ENCODE assay signal across 28 cellular contexts in genomic region chr1:62978056-62978455, GRCh38.
"Had no signal": no experiment of that assay in that cellular context is flagged by ENCODE, and none has a peak within 500 bp of the region (broad histone marks: within the 10 kb centered on the region; RNA-seq: fewer than 3 reads in every experiment).

No MANE protein-coding gene starts in this region.

- H3K4me3 ChIP-seq: left lung, lower lobe of right lung, pancreas, skin epidermis, stomach, testis, thyroid gland, transverse colon, upper lobe of left lung, vagina had no signal

- DNase-seq: hippocampal formation; kidney glomerular epithelial cell; left cardiac atrium; left lung; lower lobe of right lung; mammary epithelial cell; mesenchymal stem cell; naive thymus-derived CD4-positive, alpha-beta T cell; nucleus accumbens; pancreas; posterior cingulate gyrus; right cardiac atrium; stimulated activated CD4-positive, alpha-beta T cell treated with anti-CD3 and anti-CD28 coated beads, Interleukin-12 subunit alpha, Interleukin-12 subunit beta, amount 100 ng/mL, for 4 hours; stimulated activated CD4-positive, alpha-beta T cell treated with anti-CD3 and anti-CD28 coated beads, Interleukin-15, amount 100 ng/mL, for 24 hours; stimulated activated CD4-positive, alpha-beta T cell treated with anti-CD3 and anti-CD28 coated beads, Interleukin-2, amount 100 ng/mL, for 24 hours; stimulated activated CD4-positive, alpha-beta T cell treated with anti-CD3 and anti-CD28 coated beads, Interleukin-4, amount 100 ng/mL, for 1 hour; stimulated activated naive B cell treated with anti-CD40 and anti-IgM and Interleukin-4, amounts not matched to agents 10 μg/mL and 1 μg/mL and 100 μg/mL, for 72 hours; stimulated activated naive CD8-positive, alpha-beta T cell treated with anti-CD3 and anti-CD28 coated beads, Interleukin-15, Interleukin-2, amounts not matched to agents 100 U/mL and 50 U/mL, for 24 hours; stomach; testis; thyroid gland; transverse colon; upper lobe of left lung had no signal

- H3K36me3 Mint-ChIP-seq: naive thymus-derived CD4-positive, alpha-beta T cell; natural killer cell treated with Interleukin-12 subunit alpha and Interleukin-12 subunit beta and Interleukin-15 and Interleukin-18, amount 100 ng/mL, for 72 hours; stimulated activated naive B cell treated with anti-CD40 and anti-IgM and Interleukin-4, amounts not matched to agents 10 μg/mL and 1 μg/mL and 100 μg/mL, for 72 hours had no signal

- H3K9me3 Mint-ChIP-seq: naive thymus-derived CD4-positive, alpha-beta T cell; natural killer cell treated with Interleukin-12 subunit alpha and Interleukin-12 subunit beta and Interleukin-15 and Interleukin-18, amount 100 ng/mL, for 72 hours; neural crest cell; stimulated activated naive B cell treated with anti-CD40 and anti-IgM and Interleukin-4, amounts not matched to agents 10 μg/mL and 1 μg/mL and 100 μg/mL, for 72 hours had no signal

- ATAC-seq: left cardiac atrium; left lung; lower lobe of right lung; naive thymus-derived CD4-positive, alpha-beta T cell; natural killer cell treated with Interleukin-12 subunit alpha and Interleukin-12 subunit beta and Interleukin-15 and Interleukin-18, amount 100 ng/mL, for 72 hours; pancreas; right cardiac atrium; sciatic nerve; stimulated activated naive B cell treated with anti-CD40 and anti-IgM and Interleukin-4, amounts not matched to agents 10 μg/mL and 1 μg/mL and 100 μg/mL, for 72 hours; stimulated activated naive CD8-positive, alpha-beta T cell treated with anti-CD3 and anti-CD28 coated beads, Interleukin-15, Interleukin-2, amounts not matched to agents 100 U/mL and 50 U/mL, for 24 hours had no signal

- H3K27me3 ChIP-seq: left lung, pancreas, stomach, testis, thyroid gland, transverse colon, upper lobe of left lung, vagina had no signal

- H3K27ac Mint-ChIP-seq: naive thymus-derived CD4-positive, alpha-beta T cell; natural killer cell treated with Interleukin-12 subunit alpha and Interleukin-12 subunit beta and Interleukin-15 and Interleukin-18, amount 100 ng/mL, for 72 hours; stimulated activated naive B cell treated with anti-CD40 and anti-IgM and Interleukin-4, amounts not matched to agents 10 μg/mL and 1 μg/mL and 100 μg/mL, for 72 hours had no signal

- H3K4me1 Mint-ChIP-seq: naive thymus-derived CD4-positive, alpha-beta T cell; stimulated activated naive B cell treated with anti-CD40 and anti-IgM and Interleukin-4, amounts not matched to agents 10 μg/mL and 1 μg/mL and 100 μg/mL, for 72 hours had no signal

- H3K36me3 ChIP-seq: left lung, lower lobe of right lung, pancreas, stomach, thyroid gland, transverse colon, upper lobe of left lung, vagina had no signal

- H3K9me3 ChIP-seq: left lung, lower lobe of right lung, pancreas, stomach, testis, thyroid gland, transverse colon, upper lobe of left lung, vagina had no signal

- H3K27ac ChIP-seq: left lung, lower lobe of right lung, pancreas, skin epidermis, stomach, testis, thyroid gland, transverse colon, upper lobe of left lung, vagina had no signal

- H3K4me1 ChIP-seq: left lung, lower lobe of right lung, pancreas, stomach, testis, transverse colon, upper lobe of left lung, vagina had no signal

- H3K4me3 Mint-ChIP-seq: naive thymus-derived CD4-positive, alpha-beta T cell; natural killer cell treated with Interleukin-12 subunit alpha and Interleukin-12 subunit beta and Interleukin-15 and Interleukin-18, amount 100 ng/mL, for 72 hours; neural crest cell; stimulated activated naive B cell treated with anti-CD40 and anti-IgM and Interleukin-4, amounts not matched to agents 10 μg/mL and 1 μg/mL and 100 μg/mL, for 72 hours had no signal
